Comparison of ENCODE assay signal across 23 cellular contexts in genomic region chr15:25946241-25946786, GRCh38.
"Had no signal": no experiment of that assay in that cellular context is flagged by ENCODE, and none has a peak within 500 bp of the region (broad histone marks: within the 10 kb centered on the region; RNA-seq: fewer than 3 reads in every experiment).

No MANE protein-coding gene starts in this region.

- DNase-seq: activated B cell treated with CpG ODN at 0.5 μM for 24 hours; activated CD4-positive, alpha-beta T cell treated with anti-CD3 and anti-CD28 coated beads for 4 hours; activated CD4-positive, alpha-beta T cell treated with anti-CD3 and anti-CD28 coated beads, Interleukin-2, amount 50 U/mL, for 48 hours; activated CD8-positive, alpha-beta memory T cell treated with anti-CD3 and anti-CD28 coated beads, Interleukin-2, amount 50 U/mL, for 48 hours; activated naive CD4-positive, alpha-beta T cell treated with Interleukin-2 at 50 U/mL for 16 hours; activated naive CD8-positive, alpha-beta T cell treated with anti-CD3 and anti-CD28 coated beads for 36 hours; activated T-cell treated with anti-CD3 and anti-CD28 coated beads, Interleukin-2, amount 50 U/mL, for 4 hours; effector memory CD4-positive, alpha-beta T cell; esophagus squamous epithelium; head of caudate nucleus; hypothalamus; right cardiac atrium; stimulated activated CD4-positive, alpha-beta T cell treated with anti-CD3 and anti-CD28 coated beads, Interleukin-12 subunit alpha, Interleukin-12 subunit beta, amount 100 ng/mL, for 4 hours; stimulated activated CD4-positive, alpha-beta T cell treated with anti-CD3 and anti-CD28 coated beads, Interleukin-4, amount 100 ng/mL, for 4 hours; substantia nigra; uterus had no signal

- H3K79me2 ChIP-seq: parathyroid adenoma had no signal

- H3K4me1 ChIP-seq: breast epithelium, esophagus squamous epithelium, parathyroid adenoma, tibial nerve, uterus had no signal

- H3K4me3 ChIP-seq: breast epithelium, esophagus squamous epithelium, gastroesophageal sphincter, tibial nerve, uterus had no signal

- H3K27ac ChIP-seq: breast epithelium, esophagus squamous epithelium, gastroesophageal sphincter, parathyroid adenoma, tibial nerve, uterus had no signal

- H3K27ac Mint-ChIP-seq: activated B cell treated with CpG ODN at 0.5 μM for 24 hours; activated naive CD8-positive, alpha-beta T cell treated with anti-CD3 and anti-CD28 coated beads for 36 hours; natural killer cell treated with Interleukin-12 subunit alpha and Interleukin-12 subunit beta and Interleukin-15 and Interleukin-18, amount 100 ng/mL, for 72 hours; stimulated activated naive CD8-positive, alpha-beta T cell treated with anti-CD3 and anti-CD28 coated beads, Interleukin-15, Interleukin-2, amounts not matched to agents 100 ng/mL and 50 ng/mL, for 24 hours had no signal

- H3K9me3 ChIP-seq: breast epithelium, esophagus squamous epithelium, gastroesophageal sphincter, uterus had no signal

- H3K27me3 ChIP-seq: breast epithelium, esophagus squamous epithelium, gastroesophageal sphincter, tibial nerve, uterus had no signal

- H3K36me3 Mint-ChIP-seq: activated naive CD8-positive, alpha-beta T cell treated with anti-CD3 and anti-CD28 coated beads for 36 hours; natural killer cell treated with Interleukin-12 subunit alpha and Interleukin-12 subunit beta and Interleukin-15 and Interleukin-18, amount 100 ng/mL, for 72 hours had no signal

- H3K9me3 Mint-ChIP-seq: activated naive CD8-positive, alpha-beta T cell treated with anti-CD3 and anti-CD28 coated beads for 36 hours; activated T-cell treated with anti-CD3 and anti-CD28 coated beads, Interleukin-2, amount 50 U/mL, for 4 hours; natural killer cell treated with Interleukin-12 subunit alpha and Interleukin-12 subunit beta and Interleukin-15 and Interleukin-18, amount 100 ng/mL, for 72 hours; stimulated activated naive CD8-positive, alpha-beta T cell treated with anti-CD3 and anti-CD28 coated beads, Interleukin-15, Interleukin-2, amounts not matched to agents 100 ng/mL and 50 ng/mL, for 24 hours had no signal

- H3K4me1 Mint-ChIP-seq: central memory CD8-positive, alpha-beta T cell had no signal

- H3K36me3 ChIP-seq: breast epithelium, esophagus squamous epithelium, gastroesophageal sphincter, tibial nerve, uterus had no signal

- H3K27me3 Mint-ChIP-seq: activated B cell treated with CpG ODN at 0.5 μM for 24 hours; activated naive CD8-positive, alpha-beta T cell treated with anti-CD3 and anti-CD28 coated beads for 36 hours; central memory CD8-positive, alpha-beta T cell; stimulated activated naive CD8-positive, alpha-beta T cell treated with anti-CD3 and anti-CD28 coated beads, Interleukin-15, Interleukin-2, amounts not matched to agents 100 ng/mL and 50 ng/mL, for 24 hours had no signal

- H2AFZ ChIP-seq: parathyroid adenoma had no signal

- ATAC-seq: activated T-cell treated with anti-CD3 and anti-CD28 coated beads, Interleukin-2, amount 50 U/mL, for 4 hours; gastroesophageal sphincter; natural killer cell treated with Interleukin-12 subunit alpha and Interleukin-12 subunit beta and Interleukin-15 and Interleukin-18, amount 100 ng/mL, for 72 hours; right cardiac atrium had no signal

- H3K4me3 Mint-ChIP-seq: activated B cell treated with CpG ODN at 0.5 μM for 24 hours; activated naive CD8-positive, alpha-beta T cell treated with anti-CD3 and anti-CD28 coated beads for 36 hours; activated T-cell treated with anti-CD3 and anti-CD28 coated beads, Interleukin-2, amount 50 U/mL, for 4 hours; central memory CD8-positive, alpha-beta T cell; natural killer cell treated with Interleukin-12 subunit alpha and Interleukin-12 subunit beta and Interleukin-15 and Interleukin-18, amount 100 ng/mL, for 72 hours; stimulated activated naive CD8-positive, alpha-beta T cell treated with anti-CD3 and anti-CD28 coated beads, Interleukin-15, Interleukin-2, amounts not matched to agents 100 ng/mL and 50 ng/mL, for 24 hours had no signal
